14 cellular contexts compared by ENCODE assay signal in genomic region chr17:38327936-38328335, GRCh38. TPM values are rescaled to one million over a fixed set of nuclear protein-coding genes. Genes with fewer than 3 reads are reported as not detected.
"Had no signal": no experiment of that assay in that cellular context is flagged by ENCODE, and none has a peak within 500 bp of the region (broad histone marks: within the 10 kb centered on the region; RNA-seq: fewer than 3 reads in every experiment).

No MANE protein-coding gene starts in this region.

- DNase-seq: activated B cell treated with CpG ODN at 0.5 μM for 24 hours; activated CD4-positive, alpha-beta T cell treated with anti-CD3 and anti-CD28 coated beads, Interleukin-2, amount 10 ng/mL, durations not matched to agents 7 days and 5 days; activated naive CD4-positive, alpha-beta T cell; foreskin fibroblast; kidney glomerular epithelial cell; mesendoderm; sigmoid colon; stimulated activated CD4-positive, alpha-beta T cell treated with anti-CD3 and anti-CD28 coated beads, Interleukin-1b, Interleukin-23, amount 100 ng/mL, for 48 hours; stomach; T-helper 17 cell; testis had no signal

- ATAC-seq: T-helper 17 cell had no signal

- H3K4me1 ChIP-seq: ascending aorta had no signal

- H3K27ac ChIP-seq: ascending aorta, sigmoid colon, stomach, testis had no signal

- H3K4me3 ChIP-seq: ascending aorta, sigmoid colon, stomach, testis had no signal

- FAIRE-seq: endometrium had no signal

- H3K9me3 ChIP-seq: ascending aorta, sigmoid colon, stomach, testis had no signal

- H3K27me3 ChIP-seq: ascending aorta, testis had no signal

RNA-seq across cellular contexts. Expression of gene GPR179, which starts 15.8 kb away (rescaled TPM):
- total RNA-seq: activated CD4-positive, alpha-beta T cell treated with anti-CD3 and anti-CD28 coated beads, Interleukin-2, amount 10 ng/mL, durations not matched to agents 7 days and 5 days; ascending aorta; pulmonary artery endothelial cell; T-helper 17 cell had no signal
